In genomic region chr10:93080350-93081046, GRCh38 we compare ENCODE assay signal across 7 cellular contexts. TPM values are rescaled to one million over a fixed set of nuclear protein-coding genes. Genes with fewer than 3 reads are reported as not detected.
DNase-seq lines count a peak whose midpoint lies in the region; ATAC-seq, FAIRE-seq and TF ChIP-seq lines count a peak whose summit lies in the region.

No MANE protein-coding gene starts in this region.

- TF ChIP-seq RAD21 in GM12878 (IDR thresholded peaks at IDR 0.05; ENCODE audit: insufficient read depth, low read depth, low read length): peak; percentile 90

- H3K9me3 Mint-ChIP-seq in immature natural killer cell: no peaks in the 10 kb centered on the region

- CTCF ChIA-PET in GM10248 (lab: Yijun Ruan, JAX): interaction anchor here (0.7 to 2.5 kb wide), 30 partner anchors 9 to 431 kb away, joined by 3 to 13 read pairs (median 3); partner anchors contain the start of genes CEP55 and CYP26C1
- CTCF ChIA-PET in GM12878 (lab: Yijun Ruan, JAX): interaction anchor here (0.7 to 6.3 kb wide), 12 partner anchors 15 to 402 kb away, joined by 3 to 44 read pairs (median 4); partner anchors contain the start of gene MYOF

- peaks cover 11 to 14% (median 12%) of the 10 kb centered on the region in 3 donors for H3K27me3 Mint-ChIP-seq in immature natural killer cell (ENCODE audit: low read depth in 3 of 3)

- BruUV-seq in GM12878 (replicated peaks; lab: Mats Ljungman, UMichigan): no TSS peak

- intact Hi-C loops in GM12878 (cut with micrococcal nuclease; ENCODE audit: unreplicated experiment): loop anchor here (1.0 to 5.0 kb wide), 5 partner anchors 35 to 272 kb away; no protein-coding TSS in a partner anchor

- FAIRE-seq in GM12878 (lab: Jason Lieb, UNC): peak; percentile 97

- H2AFZ ChIP-seq in GM12878 (ENCODE audit: control insufficient read depth, low read depth, low read length): no peak overlapping the region

- H3K27ac ChIP-seq in HL-60 (replicated peaks) (no peak overlapping the region), GM12878 (ENCODE audit: control insufficient read depth, insufficient read depth) (no peak overlapping the region)

- DNase-seq in GM10248 (ENCODE audit: extremely low spot score) (peak; percentile 85), HL-60 (ENCODE audit: low read depth in 1 of 2, low spot score in 1 of 2) (peak in 1 of 2 experiments; percentile 45), T follicular helper cell (ENCODE audit: low read depth) (peak; percentile 14), GM12878 (ENCODE audit: low read depth, low spot score) (no peak), immature natural killer cell (peak in 2 of 3 donors; percentile 19)
- peak; percentile 44 for DNase-seq in stimulated activated CD4-positive, alpha-beta T cell treated with anti-CD3 and anti-CD28 coated beads, Interleukin-12 subunit alpha, Interleukin-12 subunit beta, amount 100 ng/mL, for 4 hours

- H3K4me3 Mint-ChIP-seq in immature natural killer cell: peak overlapping the region in 3 of 5 donors; percentile 13 to 59 (median 18)

- TF ChIP-seq EP300 in GM12878 (IDR thresholded peaks at IDR 0.05; ENCODE audit: borderline replicate concordance in 1 of 2, control insufficient read depth in 1 of 2, low read depth in 2 of 2, low read length in 2 of 2): no peak

- H3K4me1 ChIP-seq in GM12878 (ENCODE audit: control insufficient read depth, insufficient read depth, low read length): peaks cover 5% of the 10 kb centered on the region

- H4K20me1 ChIP-seq in GM12878 (ENCODE audit: control insufficient read depth, insufficient read depth): no peaks in the 10 kb centered on the region; the same call in 1 of the 2 replicates

- H3K36me3 Mint-ChIP-seq in immature natural killer cell: no peaks in the 10 kb centered on the region

- TF ChIP-seq POLR2A in GM12878 (IDR thresholded peaks at IDR 0.05; ENCODE audit: low read depth, low read length): no peak

- POLR2A ChIA-PET in GM10248 (lab: Yijun Ruan, JAX): no interaction called here
- POLR2A ChIA-PET in GM12878 (lab: Charles Lee): no interaction called here

- peaks cover 31% of the 10 kb centered on the region for H3K27me3 ChIP-seq in HL-60 (ENCODE audit: insufficient read depth, poor library complexity, severe bottlenecking)
- H3K27me3 ChIP-seq in GM12878 (replicated peaks in 1 of 2; ENCODE audit: control insufficient read depth in 2 of 2, insufficient read depth in 2 of 2, low read length in 1 of 2): peaks cover 4 to 5% of the 10 kb centered on the region in 2 experiments; a peak in 2 of 4 replicates

- RAD21 ChIA-PET in GM12878 (lab: Charles Lee; ENCODE audit: unreplicated experiment): interaction anchor here (1.1 to 2.0 kb wide), 2 partner anchors 209 to 272 kb away, joined by 3 to 7 read pairs; no protein-coding TSS in a partner anchor

- no peak overlapping the region for H3K27ac Mint-ChIP-seq in immature natural killer cell

- H3K36me3 ChIP-seq in GM12878 (ENCODE audit: control insufficient read depth in 2 of 2, insufficient read depth in 2 of 2, low read length in 1 of 2): no peaks in the 10 kb centered on the region

- H3K4me3 ChIP-seq in HL-60 (replicated peaks; ENCODE audit: insufficient read depth, low read length): no peak overlapping the region
- H3K4me3 ChIP-seq in GM12878: no peak overlapping the region

- WGBS in GM12878 (ENCODE audit: insufficient coverage, insufficient replicate concordance, low lambda C conversion rate, missing lambda C conversion rate): 46% methylated on average over 22 of the region's 22 CpGs

- in situ Hi-C loops in GM12878 (cut with MboI): loop anchor here (5.0 kb wide), 2 partner anchors 212 to 272 kb away; no protein-coding TSS in a partner anchor

- no peaks in the 10 kb centered on the region for H3K9me3 ChIP-seq in GM12878 (replicated peaks; ENCODE audit: control insufficient read depth, insufficient read depth, low read length)

- TF ChIP-seq CTCF in GM10248 (IDR thresholded peaks at IDR 0.05; ENCODE audit: control extremely low read depth, extremely low read depth, low read depth, missing control alignments) (peak; percentile 72), HL-60 (IDR thresholded peaks at IDR 0.05; ENCODE audit: insufficient read depth, low read length) (peak; percentile 70), GM12878 (IDR thresholded peaks at IDR 0.05 in 2 of 3, conservative IDR thresholded peaks at IDR 0.05 in 1 of 3; ENCODE audit: control insufficient read depth in 2 of 3, extremely low read depth in 1 of 3, insufficient read depth in 1 of 3, low read depth in 3 of 3, low read length in 3 of 3) (peak; percentile 76 to 85 (median 83))

- peaks cover 2 to 10% of the 10 kb centered on the region in 2 donors for H3K4me1 Mint-ChIP-seq in immature natural killer cell

- no peaks in the 10 kb centered on the region for H3K79me2 ChIP-seq in GM12878 (ENCODE audit: control insufficient read depth, insufficient read depth, low read length)

- SMC1A ChIA-PET in GM12878 (lab: Charles Lee; ENCODE audit: uncharacterized antibody, unreplicated experiment): interaction anchor here (0.5 to 1.2 kb wide), 5 partner anchors 31 to 886 kb away, joined by 3 to 4 read pairs (median 3); no protein-coding TSS in a partner anchor

- ATAC-seq in GM12878 (peak; percentile 87), HG03571 (IDR thresholded peaks at IDR 0.05; ENCODE audit: unreplicated experiment) (no peak)

- H3K9ac ChIP-seq in GM12878 (ENCODE audit: control insufficient read depth, insufficient read depth, low read length): no peak overlapping the region

- H3K4me2 ChIP-seq in GM12878 (ENCODE audit: control insufficient read depth, insufficient read depth): no peak overlapping the region

TF ChIP-seq in GM12878, 131 proteins besides CTCF, POLR2A, EP300 and RAD21 (continues in another document):
- TF ChIP-seq CBFB (IDR thresholded peaks at IDR 0.05; ENCODE audit: low read depth): 0 out of 2 replicates have a peak, but pooled peaks have one; percentile 24
- no peak for TF ChIP-seq E2F8 (IDR thresholded peaks at IDR 0.05; ENCODE audit: low read depth, partially characterized antibody)
- no peak for TF ChIP-seq YY1 (IDR thresholded peaks at IDR 0.05; ENCODE audit: low read depth, low read length)

RNA-seq across cellular contexts. Expression of gene CYP26A1, which starts 6.8 kb away (rescaled TPM):
- not detected in 2 replicates for total RNA-seq in GM12878 (2013; cell fraction: nucleolus; rRNA removed)
- total RNA-seq in GM12878 (2014; rRNA removed) (not detected in 2 replicates), GM12878 (2014; rRNA removed; fragmentation: Illumina TruSeq; extraction: Trizol) (not detected in 2 replicates), GM12878 (2021) (not detected in 2 replicates)
- polyA plus RNA-seq in GM12878 (2011; ENCODE audit: low read depth): not detected
- polyA plus RNA-seq in GM12878 (2011; rRNA removed) (not detected in 2 replicates), GM12878 (2014; fragmentation: Illumina TruSeq; extraction: Trizol) (not detected in 2 replicates), GM12878 (2014; fragmentation: Nextera tagmentation; extraction: Ambion mirVana) (not detected), GM12878 (2014; rRNA removed) (not detected in 2 replicates), GM12878 (2016; fragmentation: Nextera tagmentation; extraction: Ambion mirVana) (not detected), immature natural killer cell (not detected)
- polyA plus RNA-seq in GM12878 (2011; cell fraction: cytosol; rRNA removed): 0.01 TPM in 1 of 2 replicates, not detected in the other
- polyA plus RNA-seq in GM12878 (2011; cell fraction: nucleus; rRNA removed): not detected in 2 replicates
- polyA plus RNA-seq in GM12878 (2012): 0.10 TPM in 1 of 2 replicates, not detected in the other
- polyA minus RNA-seq in GM12878 (2011; rRNA and poly(A)+ RNA removed): not detected in 2 replicates
- not detected in 2 replicates for polyA minus RNA-seq in GM12878 (2011; cell fraction: cytosol; rRNA and poly(A)+ RNA removed)
- polyA minus RNA-seq in GM12878 (2011; cell fraction: nucleus; rRNA and poly(A)+ RNA removed): not detected in 2 replicates

RNA-seq across cellular contexts. Expression of gene CYP26C1, which starts 19.9 kb away (rescaled TPM):
- total RNA-seq in GM12878 (2013; cell fraction: nucleolus; rRNA removed): 0.24 TPM in 1 of 2 replicates, not detected in the other
- total RNA-seq in GM12878 (2014; rRNA removed): under 0.01 and 0.05 TPM in 2 replicates
- not detected in 2 replicates for total RNA-seq in GM12878 (2014; rRNA removed; fragmentation: Illumina TruSeq; extraction: Trizol)
- 0.08 TPM in 1 of 2 replicates, not detected in the other for total RNA-seq in GM12878 (2021)
- not detected for polyA plus RNA-seq in GM12878 (2011; ENCODE audit: low read depth)
- polyA plus RNA-seq in GM12878 (2011; rRNA removed): not detected in 2 replicates
- not detected in 2 replicates for polyA plus RNA-seq in GM12878 (2011; cell fraction: cytosol; rRNA removed)
- 0.07 TPM in 1 of 2 replicates, not detected in the other for polyA plus RNA-seq in GM12878 (2011; cell fraction: nucleus; rRNA removed)
- polyA plus RNA-seq in GM12878 (2012): not detected in 2 replicates
- polyA plus RNA-seq in GM12878 (2014; fragmentation: Illumina TruSeq; extraction: Trizol): not detected in 2 replicates
- not detected for polyA plus RNA-seq in GM12878 (2014; fragmentation: Nextera tagmentation; extraction: Ambion mirVana)
- not detected in 2 replicates for polyA plus RNA-seq in GM12878 (2014; rRNA removed)
- polyA plus RNA-seq in GM12878 (2016; fragmentation: Nextera tagmentation; extraction: Ambion mirVana): not detected
- 0.05 TPM in 1 of 2 replicates, not detected in the other for polyA minus RNA-seq in GM12878 (2011; rRNA and poly(A)+ RNA removed)
- polyA minus RNA-seq in GM12878 (2011; cell fraction: cytosol; rRNA and poly(A)+ RNA removed): not detected in 2 replicates
- 0.24 and 0.48 TPM in 2 replicates for polyA minus RNA-seq in GM12878 (2011; cell fraction: nucleus; rRNA and poly(A)+ RNA removed)
- polyA plus RNA-seq in immature natural killer cell: 1 to 10 TPM in 1 of 3 donors, under 1 TPM in 1, not detected in 1; 0.12 to 1.3 TPM
